12 cellular contexts compared by ENCODE assay signal in the genomic region with DNA sequence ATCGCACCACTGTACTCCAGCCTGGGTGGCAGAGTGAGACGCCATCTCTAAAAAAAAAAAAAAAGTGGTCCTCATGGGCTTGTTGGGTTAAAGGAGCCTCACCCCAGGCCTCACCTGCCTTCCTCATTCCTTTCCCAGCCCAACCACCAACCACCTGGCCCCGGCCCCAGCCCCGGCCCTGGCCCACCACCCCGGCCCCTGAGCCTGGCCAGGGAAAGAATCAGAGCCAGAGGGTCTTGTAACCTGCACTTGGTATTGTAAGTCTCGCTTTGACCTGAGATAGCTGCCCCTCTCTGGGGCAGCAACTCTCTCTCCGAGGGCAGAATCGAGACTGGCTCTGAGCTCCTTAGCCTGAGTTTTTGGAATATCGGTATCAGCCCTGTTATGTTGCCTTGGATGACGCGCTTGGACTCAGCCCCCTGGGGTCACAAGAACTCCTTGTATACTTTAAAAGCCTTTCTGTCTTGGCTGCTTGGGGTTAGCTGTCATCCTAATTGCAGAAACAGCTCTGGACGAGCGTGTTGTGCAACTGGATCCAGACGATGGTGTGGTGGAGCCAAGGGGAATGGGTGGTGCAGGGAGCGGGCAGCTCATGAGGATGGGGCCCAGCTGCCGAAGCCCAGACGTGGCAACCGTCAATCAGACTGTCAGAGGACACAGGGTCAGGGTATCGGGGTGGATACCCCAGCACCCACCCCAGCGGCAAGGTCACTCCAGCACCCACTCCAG. TPM values are rescaled to one million over a fixed set of nuclear protein-coding genes. Genes with fewer than 3 reads are reported as not detected.
DNase-seq lines count a peak whose midpoint lies in the region; ATAC-seq and TF ChIP-seq lines count a peak whose summit lies in the region.
"Had no signal": no experiment of that assay in that cellular context is flagged by ENCODE, and none has a peak within 500 bp of the region (broad histone marks: within the 10 kb centered on the region; RNA-seq: fewer than 3 reads in every experiment).

No MANE protein-coding gene starts in this region.

- H2BK20ac ChIP-seq in H9 (ENCODE audit: low read depth, low read length, poor library complexity, severe bottlenecking): no peak overlapping the region

- no peaks in the 10 kb centered on the region for H3K23me2 ChIP-seq in H9 (ENCODE audit: insufficient read length, low read depth, low read length, poor library complexity, severe bottlenecking)

- H2BK15ac ChIP-seq in H9 (ENCODE audit: low read depth, low read length): no peak overlapping the region
- H2BK15ac ChIP-seq in mesenchymal stem cell (ENCODE audit: low read depth, poor library complexity, severe bottlenecking): no peak overlapping the region

- no peak for TF ChIP-seq CTCF in H9 (conservative IDR thresholded peaks at IDR 0.05)
- no peak for TF ChIP-seq CTCF in smooth muscle cell (IDR thresholded peaks at IDR 0.05; ENCODE audit: borderline replicate concordance, insufficient read depth, poor library complexity, severe bottlenecking)
- no peak for TF ChIP-seq CTCF in GM13977 (IDR thresholded peaks at IDR 0.05; ENCODE audit: extremely low read depth, insufficient read depth, missing control alignments)

- H3K4me1 ChIP-seq in H9 (ENCODE audit: insufficient read depth, low read length) (peaks cover 3% of the 10 kb centered on the region; the same call in 1 of the 2 replicates), mesenchymal stem cell (ENCODE audit: control insufficient read depth, insufficient read depth, low read depth, low read length) (peaks cover 23% of the 10 kb centered on the region), smooth muscle cell (ENCODE audit: low read depth) (peaks cover 30% of the 10 kb centered on the region)

- no peak overlapping the region for H4K5ac ChIP-seq in H9 (ENCODE audit: insufficient read length, low read depth, low read length)

- H3K14ac ChIP-seq in H9 (ENCODE audit: insufficient read depth, low read length) (peak overlapping the region; percentile 55; the same call in 1 of the 2 replicates), mesenchymal stem cell (ENCODE audit: low read length in 2 of 2) (peak overlapping the region in 1 of 2 experiments; percentile 68)

- 0 out of 7 replicates have a peak overlapping the region, but pooled peaks of 1 of the 3 experiments have one; percentile 44 for H3K27ac Mint-ChIP-seq in H9
- H3K27ac Mint-ChIP-seq: activated naive CD4-positive, alpha-beta T cell treated with anti-CD3 and anti-CD28 coated beads, Interleukin-2, amount 50 U/mL, for 24 hours had no signal

- H3K4me2 ChIP-seq in H9 (ENCODE audit: insufficient read depth, insufficient read length, low read length) (no peak overlapping the region), mesenchymal stem cell (ENCODE audit: low read length, poor library complexity, severe bottlenecking) (no peak overlapping the region), smooth muscle cell (peak overlapping the region; percentile 36)

- no peak overlapping the region for H3K4ac ChIP-seq in H9 (ENCODE audit: low read depth, low read length)
- H3K4ac ChIP-seq in mesenchymal stem cell (ENCODE audit: low read depth in 1 of 2, low read length in 2 of 2): no peak overlapping the region

- H3K4me3 ChIP-seq in mesenchymal stem cell (ENCODE audit: insufficient read depth in 1 of 2, low read depth in 1 of 2, low read length in 2 of 2) (peak overlapping the region in 1 of 2 experiments; percentile 50), smooth muscle cell (no peak overlapping the region)

- in situ Hi-C loops in GM13977 (cut with MboI; ENCODE audit: low pct_unique_long_range_greater_than_20kb, low sequenced_read_pairs, unreplicated experiment): no loop called here

- H3T11ph ChIP-seq in H9 (ENCODE audit: low read length): no peak overlapping the region

- DNase-seq in H9: no peak
- peak; percentile 76 for DNase-seq in fibroblast of peridontal ligament (ENCODE audit: extremely low read depth)
- DNase-seq in mesenchymal stem cell: peak; percentile 50
- no peak for DNase-seq in smooth muscle cell (lab: John Stamatoyannopoulos, UW; ENCODE audit: unreplicated experiment)
- no peak for DNase-seq in NCI-H526 treated with DMSO at 0.1 percent for 48 hours (lab: John Stamatoyannopoulos, UW)
- DNase-seq in GM13977 (ENCODE audit: low spot score): no peak
- DNase-seq: activated CD8-positive, alpha-beta memory T cell treated with anti-CD3 and anti-CD28 coated beads for 24 hours had no signal

- H2AFZ ChIP-seq in H9 (ENCODE audit: low read length) (no peak overlapping the region), mesenchymal stem cell (ENCODE audit: low read depth, low read length) (no peak overlapping the region), smooth muscle cell (ENCODE audit: low read depth) (no peak overlapping the region)

- H2BK5ac ChIP-seq in H9 (ENCODE audit: insufficient read length, low read length) (no peak overlapping the region), mesenchymal stem cell (ENCODE audit: low read depth, low read length, poor library complexity, severe bottlenecking) (no peak overlapping the region)

- H3K23ac ChIP-seq in H9 (ENCODE audit: insufficient read length, low read depth, low read length) (no peak overlapping the region), mesenchymal stem cell (ENCODE audit: low read length in 2 of 2) (no peak overlapping the region)

- H3K27ac ChIP-seq in H9 (ENCODE audit: insufficient read length, low read depth, low read length): no peak overlapping the region
- H3K27ac ChIP-seq in mesenchymal stem cell (ENCODE audit: low read length, poor library complexity, severe bottlenecking): no peak overlapping the region
- peak overlapping the region; percentile 1 for H3K27ac ChIP-seq in smooth muscle cell (ENCODE audit: low read depth)

- ATAC-seq in GM18873 (IDR thresholded peaks at IDR 0.05; ENCODE audit: low FRiP score, unreplicated experiment) (no peak), HG02884 (IDR thresholded peaks at IDR 0.05; ENCODE audit: unreplicated experiment) (no peak)
- ATAC-seq: HCT116 had no signal

- H3K9me3 Mint-ChIP-seq in H9: peaks cover 0 to 2% of the 10 kb centered on the region in 2 experiments; a peak in 2 of 5 replicates
- H3K9me3 Mint-ChIP-seq: activated naive CD4-positive, alpha-beta T cell treated with anti-CD3 and anti-CD28 coated beads, Interleukin-2, amount 50 U/mL, for 24 hours had no signal

- H3K79me2 ChIP-seq in H9 (ENCODE audit: insufficient read depth, low read length) (no peaks in the 10 kb centered on the region), smooth muscle cell (ENCODE audit: low read depth) (no peaks in the 10 kb centered on the region)

- H3K79me1 ChIP-seq in H9 (ENCODE audit: insufficient read depth, low read depth, low read length, poor library complexity, severe bottlenecking) (no peaks in the 10 kb centered on the region), mesenchymal stem cell (replicated peaks; ENCODE audit: low read length, poor library complexity, severe bottlenecking) (no peaks in the 10 kb centered on the region)

- no CpG with 5 or more reads among the region's 20 CpGs for whole genome bisulfite sequencing in H9 (ENCODE audit: extremely low coverage, insufficient read length, low lambda C conversion rate)
- 77% methylated on average over 20 of the region's 20 CpGs for WGBS in mesenchymal stem cell
- 24% methylated on average over 19 of the region's 20 CpGs for WGBS in smooth muscle cell (ENCODE audit: low lambda C conversion rate)

- H2AK5ac ChIP-seq in H9 (ENCODE audit: insufficient read length, low read length): no peak overlapping the region
- peak overlapping the region; percentile 39 for H2AK5ac ChIP-seq in mesenchymal stem cell (ENCODE audit: low read length, severe bottlenecking)

- no peak overlapping the region for H4K8ac ChIP-seq in H9 (replicated peaks; ENCODE audit: insufficient read length, low read depth, low read length)
- no peak overlapping the region for H4K8ac ChIP-seq in mesenchymal stem cell (ENCODE audit: low read length)

- H3K27me3 ChIP-seq in H9 (ENCODE audit: insufficient read depth, low read length) (no peaks in the 10 kb centered on the region), mesenchymal stem cell (ENCODE audit: control insufficient read depth in 1 of 2, insufficient read depth in 1 of 2, low read length in 2 of 2) (peaks cover 25 to 26% of the 10 kb centered on the region in 2 experiments), smooth muscle cell (ENCODE audit: low read depth) (no peaks in the 10 kb centered on the region)
- H3K27me3 ChIP-seq: BE2C had no signal

- peaks cover 0 to 4% (median 0%) of the 10 kb centered on the region in 3 experiments; a peak in 1 of 7 replicates for H3K36me3 Mint-ChIP-seq in H9 (ENCODE audit: insufficient read depth in 1 of 3, low read depth in 3 of 3)
- H3K36me3 Mint-ChIP-seq: activated naive CD4-positive, alpha-beta T cell treated with anti-CD3 and anti-CD28 coated beads, Interleukin-2, amount 50 U/mL, for 24 hours had no signal

- H3K27me3 Mint-ChIP-seq in H9 (ENCODE audit: low read depth): peaks cover 15% of the 10 kb centered on the region
- H3K27me3 Mint-ChIP-seq: activated naive CD4-positive, alpha-beta T cell treated with anti-CD3 and anti-CD28 coated beads, Interleukin-2, amount 50 U/mL, for 24 hours had no signal

- peaks cover 28 to 44% of the 10 kb centered on the region in 2 experiments for H3K4me1 Mint-ChIP-seq in H9

- no peak overlapping the region for H2BK12ac ChIP-seq in H9 (ENCODE audit: insufficient read length, low read depth, low read length)
- no peak overlapping the region for H2BK12ac ChIP-seq in mesenchymal stem cell (ENCODE audit: low read length in 2 of 2)

- H3F3A ChIP-seq in smooth muscle cell (ENCODE audit: low read depth): peaks cover 14% of the 10 kb centered on the region

- no peaks in the 10 kb centered on the region for H3K9me3 ChIP-seq in H9 (ENCODE audit: control insufficient read depth, low read depth, low read length)
- H3K9me3 ChIP-seq in mesenchymal stem cell (ENCODE audit: control insufficient read depth, low read length): no peaks in the 10 kb centered on the region
- no peaks in the 10 kb centered on the region for H3K9me3 ChIP-seq in smooth muscle cell (replicated peaks; ENCODE audit: low read depth)
- H3K9me3 ChIP-seq: BE2C had no signal

- H3K36me3 ChIP-seq in mesenchymal stem cell (ENCODE audit: control insufficient read depth in 1 of 2, insufficient read depth in 2 of 2, low read depth in 1 of 2, low read length in 2 of 2) (peaks cover 0 to 26% of the 10 kb centered on the region in 2 experiments), smooth muscle cell (ENCODE audit: low read depth) (no peaks in the 10 kb centered on the region)
- H3K36me3 ChIP-seq: BE2C had no signal

- H3K56ac ChIP-seq in H9 (ENCODE audit: insufficient read length, low read depth, low read length): no peak overlapping the region

- H4K91ac ChIP-seq in H9 (ENCODE audit: insufficient read length, low read depth, low read length) (no peak overlapping the region), mesenchymal stem cell (ENCODE audit: low read length) (peak overlapping the region; percentile 57)

- H4K20me1 ChIP-seq in H9 (ENCODE audit: control insufficient read depth, insufficient read depth, insufficient read length) (no peaks in the 10 kb centered on the region), smooth muscle cell (ENCODE audit: low read depth) (no peaks in the 10 kb centered on the region)

- H3K4me3 Mint-ChIP-seq in H9: peak overlapping the region in 1 of 2 experiments; percentile 61; a peak in 1 of 5 replicates
- H3K4me3 Mint-ChIP-seq: activated naive CD4-positive, alpha-beta T cell treated with anti-CD3 and anti-CD28 coated beads, Interleukin-2, amount 50 U/mL, for 24 hours had no signal

- H2BK120ac ChIP-seq in H9 (ENCODE audit: low read depth, low read length, poor library complexity, severe bottlenecking): no peak overlapping the region
- no peak overlapping the region for H2BK120ac ChIP-seq in mesenchymal stem cell (ENCODE audit: low read depth, low read length)

- H3K18ac ChIP-seq in H9 (ENCODE audit: insufficient read length, low read depth, low read length): no peak overlapping the region
- no peak overlapping the region for H3K18ac ChIP-seq in mesenchymal stem cell (ENCODE audit: low read depth in 1 of 2, low read length in 2 of 2)

- H3K9ac ChIP-seq in H9 (ENCODE audit: extremely low read depth, insufficient read length, low read length): no peak overlapping the region
- peak overlapping the region; percentile 20 for H3K9ac ChIP-seq in mesenchymal stem cell (ENCODE audit: low read length)
- H3K9ac ChIP-seq in smooth muscle cell (ENCODE audit: low read depth): no peak overlapping the region

RNA-seq across cellular contexts. Expression of a gene that starts 14.6 kb away (rescaled TPM):
- 0.77 and 1.6 TPM in 2 replicates for total RNA-seq in H9 (2021)
- polyA plus RNA-seq in mesenchymal stem cell (2013, experiment 1 of 2): 0.12 TPM
- 0.18 TPM for polyA plus RNA-seq in mesenchymal stem cell (2013, experiment 2 of 2)
- 5.0 and 5.1 TPM in 2 replicates for total RNA-seq in smooth muscle cell
- 8.3 and 14.8 TPM in 2 replicates for polyA plus RNA-seq in smooth muscle cell

RNA-seq across cellular contexts. Expression of a gene that starts 38.6 kb away (rescaled TPM):
- total RNA-seq in H9 (2021) (0.13 and 0.17 TPM in 2 replicates), smooth muscle cell (0.27 and 0.76 TPM in 2 replicates)
- polyA plus RNA-seq in mesenchymal stem cell (2013, experiment 1 of 2): not detected
- polyA plus RNA-seq in mesenchymal stem cell (2013, experiment 2 of 2): not detected
- not detected in 2 replicates for polyA plus RNA-seq in smooth muscle cell

RNA-seq across cellular contexts. Expression of a gene that starts 42.5 kb away (rescaled TPM):
- total RNA-seq in H9 (2021): 0.31 and 0.39 TPM in 2 replicates
- polyA plus RNA-seq in mesenchymal stem cell (2013, experiment 1 of 2): 0.01 TPM
- not detected for polyA plus RNA-seq in mesenchymal stem cell (2013, experiment 2 of 2)
- not detected in 2 replicates for total RNA-seq in smooth muscle cell
- 0.32 TPM in 1 of 2 replicates, not detected in the other for polyA plus RNA-seq in smooth muscle cell

RNA-seq across cellular contexts. Expression of a gene that starts 43.8 kb away (rescaled TPM):
- total RNA-seq in H9 (2021) (177 and 181 TPM in 2 replicates), smooth muscle cell (14.3 and 18.1 TPM in 2 replicates)
- 20.8 TPM for polyA plus RNA-seq in mesenchymal stem cell (2013, experiment 1 of 2)
- polyA plus RNA-seq in mesenchymal stem cell (2013, experiment 2 of 2): 19.7 TPM
- polyA plus RNA-seq in smooth muscle cell: 28.1 and 33.5 TPM in 2 replicates

Comparison
In these comparisons a context has a peak if more than half of its experiments do, and no peak if none do; other contexts are left out.
1. DNase-seq: peak in fibroblast of peridontal ligament (single experiment) and mesenchymal stem cell (single experiment); none in H9 (single experiment), smooth muscle cell (single experiment), NCI-H526 treated with DMSO at 0.1 percent for 48 hours (single experiment) and GM13977 (single experiment).